ENCODE assay signal across 27 cellular contexts in the genomic region with DNA sequence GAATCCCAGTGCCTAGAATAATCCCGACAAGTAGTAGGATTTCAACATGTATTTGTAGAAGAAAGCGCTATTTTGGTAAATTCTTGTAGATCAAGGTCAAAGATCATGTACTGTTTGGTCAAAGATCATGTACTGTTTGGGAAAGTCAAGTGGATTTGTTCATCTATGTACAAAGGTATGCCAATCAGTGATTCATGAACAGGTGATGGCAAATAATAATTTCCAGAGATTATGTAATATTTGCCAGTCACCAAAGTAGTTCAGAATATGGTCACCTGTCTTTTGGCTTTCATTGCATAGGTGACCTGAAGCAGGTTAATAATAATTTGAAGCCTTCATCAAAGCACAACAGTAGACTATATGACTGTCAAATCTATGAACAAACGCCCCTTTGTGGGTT.
"Had no signal": no experiment of that assay in that cellular context is flagged by ENCODE, and none has a peak within 500 bp of the region (broad histone marks: within the 10 kb centered on the region; RNA-seq: fewer than 3 reads in every experiment).

No MANE protein-coding gene starts in this region.

- FAIRE-seq: astrocyte, colon, frontal cortex had no signal

- H3K4me1 Mint-ChIP-seq: activated T-helper 17 cell treated with anti-CD3 and anti-CD28 coated beads, Interleukin-2, amount 50 U/mL, for 72 hours had no signal

- H3K27ac Mint-ChIP-seq: activated CD8-positive, alpha-beta T cell treated with anti-CD3 and anti-CD28 coated beads for 36 hours; activated naive CD8-positive, alpha-beta T cell; activated T-helper 17 cell treated with anti-CD3 and anti-CD28 coated beads, Interleukin-2, amount 50 U/mL, for 72 hours; effector memory CD8-positive, alpha-beta T cell; WTC11 had no signal

- H3K27ac ChIP-seq: epithelial cell of prostate, esophagus squamous epithelium had no signal

- H3K4me3 ChIP-seq: esophagus squamous epithelium had no signal

- H3K27me3 Mint-ChIP-seq: activated CD8-positive, alpha-beta T cell treated with anti-CD3 and anti-CD28 coated beads for 36 hours; activated naive CD8-positive, alpha-beta T cell; activated T-helper 17 cell treated with anti-CD3 and anti-CD28 coated beads, Interleukin-2, amount 50 U/mL, for 72 hours had no signal

- H3K36me3 Mint-ChIP-seq: activated naive CD8-positive, alpha-beta T cell; WTC11 had no signal

- H3K4me3 Mint-ChIP-seq: activated CD8-positive, alpha-beta T cell treated with anti-CD3 and anti-CD28 coated beads for 36 hours; activated naive CD8-positive, alpha-beta T cell; activated T-cell treated with anti-CD3 and anti-CD28 coated beads, Interleukin-2, amount 50 U/mL, for 4 hours; activated T-helper 17 cell treated with anti-CD3 and anti-CD28 coated beads, Interleukin-2, amount 50 U/mL, for 72 hours; effector memory CD8-positive, alpha-beta T cell; WTC11 had no signal

- ATAC-seq: activated CD8-positive, alpha-beta T cell treated with anti-CD3 and anti-CD28 coated beads for 36 hours; activated T-cell treated with anti-CD3 and anti-CD28 coated beads, Interleukin-2, amount 50 U/mL, for 4 hours; activated T-helper 17 cell treated with anti-CD3 and anti-CD28 coated beads, Interleukin-2, amount 50 U/mL, for 72 hours; effector memory CD8-positive, alpha-beta T cell; WTC11 had no signal

- DNase-seq: activated CD4-positive, alpha-beta T cell treated with anti-CD3 and anti-CD28 coated beads for 1 hour; activated CD4-positive, alpha-beta T cell treated with anti-CD3 and anti-CD28 coated beads for 4 hours; activated CD4-positive, alpha-beta T cell treated with anti-CD3 and anti-CD28 coated beads, Interleukin-2, amount 50 U/mL, for 1 hour; activated CD4-positive, alpha-beta T cell treated with anti-CD3 and anti-CD28 coated beads, Interleukin-2, amount 50 U/mL, for 48 hours; activated CD8-positive, alpha-beta memory T cell treated with anti-CD3 and anti-CD28 coated beads for 24 hours; activated CD8-positive, alpha-beta T cell treated with anti-CD3 and anti-CD28 coated beads for 36 hours; activated effector memory CD4-positive, alpha-beta T cell treated with Interleukin-2 at 50 U/mL for 16 hours; activated gamma-delta T cell treated with Interleukin-2 at 50 U/mL for 16 hours; activated naive CD4-positive, alpha-beta T cell treated with anti-CD3 and anti-CD28 coated beads, Interleukin-2, amount 50 U/mL, for 16 hours; activated naive CD4-positive, alpha-beta T cell treated with Interleukin-2 at 50 U/mL for 16 hours; activated T-cell treated with anti-CD3 and anti-CD28 coated beads, Interleukin-2, amount 50 U/mL, for 4 hours; amniotic stem cell; anterior cingulate cortex; caudate nucleus; cortex of kidney; effector CD4-positive, alpha-beta T cell; effector memory CD8-positive, alpha-beta T cell; esophagus squamous epithelium; head of caudate nucleus; T-helper 2 cell had no signal

- H3K9me3 ChIP-seq: esophagus squamous epithelium had no signal

- H3K9me3 Mint-ChIP-seq: activated CD8-positive, alpha-beta T cell treated with anti-CD3 and anti-CD28 coated beads for 36 hours; activated T-cell treated with anti-CD3 and anti-CD28 coated beads, Interleukin-2, amount 50 U/mL, for 4 hours; effector memory CD8-positive, alpha-beta T cell; WTC11 had no signal

- H3K27me3 ChIP-seq: esophagus squamous epithelium had no signal

- H3K36me3 ChIP-seq: esophagus squamous epithelium had no signal

- H3K4me1 ChIP-seq: esophagus squamous epithelium had no signal
